Comparison of ENCODE assay signal across 12 cellular contexts in genomic region chr22:22462813-22463567, GRCh38. TPM values are rescaled to one million over a fixed set of nuclear protein-coding genes. Genes with fewer than 3 reads are reported as not detected.
DNase-seq lines count a peak whose midpoint lies in the region; ATAC-seq, FAIRE-seq and TF ChIP-seq lines count a peak whose summit lies in the region.
"Had no signal": no experiment of that assay in that cellular context is flagged by ENCODE, and none has a peak within 500 bp of the region (broad histone marks: within the 10 kb centered on the region; RNA-seq: fewer than 3 reads in every experiment).

No MANE protein-coding gene starts in this region.

- TF ChIP-seq CTCF in HFFc6 (IDR thresholded peaks at IDR 0.05) (peak; percentile 55; the same call in 1 of the 2 replicates), astrocyte (IDR thresholded peaks at IDR 0.05; ENCODE audit: insufficient read depth, low read depth, low read length) (peak; percentile 21), neural crest cell (conservative IDR thresholded peaks at IDR 0.05) (peak; percentile 24)

- peaks cover 3% of the 10 kb centered on the region for H3K27me3 ChIP-seq in astrocyte (ENCODE audit: insufficient read depth, low read length)

- no peak overlapping the region for H2AFZ ChIP-seq in astrocyte (ENCODE audit: low read depth, low read length)

- peaks cover 8% of the 10 kb centered on the region for H3K27me3 Mint-ChIP-seq in HFFc6 (ENCODE audit: insufficient read depth)
- peaks cover 50% of the 10 kb centered on the region for H3K27me3 Mint-ChIP-seq in astrocyte (ENCODE audit: low read depth, unreplicated experiment)
- peaks cover 81% of the 10 kb centered on the region for H3K27me3 Mint-ChIP-seq in neural crest cell (ENCODE audit: low read depth)
- H3K27me3 Mint-ChIP-seq in activated CD4-positive, alpha-beta memory T cell treated with anti-CD3 and anti-CD28 coated beads for 36 hours, result peaks cover 36% of the 10 kb centered on the region
- H3K27me3 Mint-ChIP-seq in activated naive CD8-positive, alpha-beta T cell treated with anti-CD3 and anti-CD28 coated beads, Interleukin-2, amount 50 U/mL, for 24 hours, result peaks cover 31% of the 10 kb centered on the region

- H3K27ac ChIP-seq in astrocyte (ENCODE audit: low read depth, low read length), result no peak overlapping the region
- H3K27ac ChIP-seq: gastrocnemius medialis had no signal

- no peak overlapping the region for H3K4me3 ChIP-seq in astrocyte (ENCODE audit: insufficient read depth, low read depth, low read length)

- no peaks in the 10 kb centered on the region for H3K36me3 ChIP-seq in astrocyte (ENCODE audit: insufficient read depth, low read length)
- H3K36me3 ChIP-seq: gastrocnemius medialis had no signal

- peaks cover 20% of the 10 kb centered on the region for H3K9me3 Mint-ChIP-seq in HFFc6
- peaks cover 21% of the 10 kb centered on the region for H3K9me3 Mint-ChIP-seq in astrocyte (ENCODE audit: unreplicated experiment)
- peaks cover 17% of the 10 kb centered on the region for H3K9me3 Mint-ChIP-seq in neural crest cell
- H3K9me3 Mint-ChIP-seq in activated CD4-positive, alpha-beta memory T cell treated with anti-CD3 and anti-CD28 coated beads for 36 hours, result peaks cover 23% of the 10 kb centered on the region
- peaks cover 13% of the 10 kb centered on the region for H3K9me3 Mint-ChIP-seq in activated naive CD8-positive, alpha-beta T cell treated with anti-CD3 and anti-CD28 coated beads, Interleukin-2, amount 50 U/mL, for 24 hours

- H3K4me3 Mint-ChIP-seq in HFFc6 (no peak overlapping the region), astrocyte (ENCODE audit: unreplicated experiment) (no peak overlapping the region), neural crest cell (no peak overlapping the region)
- no peak overlapping the region for H3K4me3 Mint-ChIP-seq in activated CD4-positive, alpha-beta memory T cell treated with anti-CD3 and anti-CD28 coated beads for 36 hours
- no peak overlapping the region for H3K4me3 Mint-ChIP-seq in activated naive CD8-positive, alpha-beta T cell treated with anti-CD3 and anti-CD28 coated beads, Interleukin-2, amount 50 U/mL, for 24 hours

- POLR2A ChIA-PET in activated CD4-positive, alpha-beta memory T cell treated with anti-CD3 and anti-CD28 coated beads for 36 hours (lab: Charles Lee), result no interaction called here

- no peak overlapping the region for H3K4me2 ChIP-seq in astrocyte (ENCODE audit: low read length)

- H3K4me1 Mint-ChIP-seq in HFFc6 (ENCODE audit: low read depth) (no peaks in the 10 kb centered on the region), astrocyte (ENCODE audit: low read depth, unreplicated experiment) (no peaks in the 10 kb centered on the region), neural crest cell (no peaks in the 10 kb centered on the region)
- H3K4me1 Mint-ChIP-seq in activated CD4-positive, alpha-beta memory T cell treated with anti-CD3 and anti-CD28 coated beads for 36 hours (ENCODE audit: low read depth), result no peaks in the 10 kb centered on the region
- no peaks in the 10 kb centered on the region for H3K4me1 Mint-ChIP-seq in activated naive CD8-positive, alpha-beta T cell treated with anti-CD3 and anti-CD28 coated beads, Interleukin-2, amount 50 U/mL, for 24 hours

- CTCF ChIA-PET in activated CD4-positive, alpha-beta memory T cell treated with anti-CD3 and anti-CD28 coated beads for 36 hours (lab: Charles Lee), result interaction anchor here (0.9 to 3.7 kb wide), 16 partner anchors 9 to 493 kb away, joined by 3 to 16 read pairs (median 4); partner anchors contain the start of gene PRAME

- DNase-seq in NCI-H748 (lab: John Stamatoyannopoulos, UW; ENCODE audit: unreplicated experiment) (peak; percentile 7), NCI-H748 treated with DMSO at 0.1 percent for 48 hours (lab: John Stamatoyannopoulos, UW) (no peak), HFFc6 (no peak), astrocyte (ENCODE audit: low read depth) (no peak), neural crest cell (ENCODE audit: low read depth, low spot score) (no peak)
- DNase-seq in activated CD4-positive, alpha-beta memory T cell treated with anti-CD3 and anti-CD28 coated beads for 36 hours, result no peak
- no peak for DNase-seq in activated naive CD8-positive, alpha-beta T cell treated with anti-CD3 and anti-CD28 coated beads, Interleukin-2, amount 50 U/mL, for 24 hours
- DNase-seq in stimulated activated CD4-positive, alpha-beta T cell treated with anti-CD3 and anti-CD28 coated beads, Interleukin-12 subunit alpha, Interleukin-12 subunit beta, amount 100 ng/mL, for 4 hours, result no peak
- DNase-seq: gastrocnemius medialis; stimulated activated CD4-positive, alpha-beta T cell treated with anti-CD3 and anti-CD28 coated beads, Interleukin-1b, Interleukin-23, amount 100 ng/mL, for 48 hours; stimulated activated naive CD8-positive, alpha-beta T cell treated with anti-CD3 and anti-CD28 coated beads, Interleukin-15, Interleukin-2, amounts not matched to agents 100 U/mL and 50 U/mL, for 24 hours had no signal

- intact Hi-C loops in activated CD4-positive, alpha-beta memory T cell treated with anti-CD3 and anti-CD28 coated beads for 36 hours (cut with micrococcal nuclease), result no loop called here

- no peak for ATAC-seq in activated naive CD8-positive, alpha-beta T cell treated with anti-CD3 and anti-CD28 coated beads, Interleukin-2, amount 50 U/mL, for 24 hours
- ATAC-seq: activated CD4-positive, CD25-positive, alpha-beta regulatory T cell treated with anti-CD3 and anti-CD28 coated beads, Interleukin-2, amount 50 U/mL, for 24 hours; gastrocnemius medialis; stimulated activated naive CD8-positive, alpha-beta T cell treated with anti-CD3 and anti-CD28 coated beads, Interleukin-15, Interleukin-2, amounts not matched to agents 100 U/mL and 50 U/mL, for 24 hours had no signal

- H3K79me2 ChIP-seq in astrocyte (ENCODE audit: insufficient read depth, low read length), result no peaks in the 10 kb centered on the region

- no peak for FAIRE-seq in astrocyte (lab: Jason Lieb, UNC)

- peaks cover 15% of the 10 kb centered on the region for H3K9me3 ChIP-seq in astrocyte (ENCODE audit: insufficient read depth, low read depth, low read length)

- no peaks in the 10 kb centered on the region for H4K20me1 ChIP-seq in astrocyte (ENCODE audit: insufficient read depth, low read length)

- no peaks in the 10 kb centered on the region for H3K4me1 ChIP-seq in astrocyte (ENCODE audit: insufficient read depth, low read length)
- H3K4me1 ChIP-seq: gastrocnemius medialis had no signal

- H3K27ac Mint-ChIP-seq in HFFc6, result no peak overlapping the region
- no peak overlapping the region for H3K27ac Mint-ChIP-seq in astrocyte (ENCODE audit: unreplicated experiment)
- no peak overlapping the region for H3K27ac Mint-ChIP-seq in neural crest cell (ENCODE audit: unreplicated experiment)
- H3K27ac Mint-ChIP-seq in activated CD4-positive, alpha-beta memory T cell treated with anti-CD3 and anti-CD28 coated beads for 36 hours, result no peak overlapping the region
- H3K27ac Mint-ChIP-seq in activated naive CD8-positive, alpha-beta T cell treated with anti-CD3 and anti-CD28 coated beads, Interleukin-2, amount 50 U/mL, for 24 hours, result no peak overlapping the region

- no peak overlapping the region for H3K9ac ChIP-seq in astrocyte (ENCODE audit: low read length)

- H3K36me3 Mint-ChIP-seq in HFFc6 (ENCODE audit: low read depth), result no peaks in the 10 kb centered on the region
- peaks cover 3% of the 10 kb centered on the region for H3K36me3 Mint-ChIP-seq in astrocyte (ENCODE audit: low read depth, unreplicated experiment)
- H3K36me3 Mint-ChIP-seq in neural crest cell (ENCODE audit: low read depth), result no peaks in the 10 kb centered on the region
- H3K36me3 Mint-ChIP-seq in activated CD4-positive, alpha-beta memory T cell treated with anti-CD3 and anti-CD28 coated beads for 36 hours, result peaks cover 5% of the 10 kb centered on the region
- H3K36me3 Mint-ChIP-seq in activated naive CD8-positive, alpha-beta T cell treated with anti-CD3 and anti-CD28 coated beads, Interleukin-2, amount 50 U/mL, for 24 hours (ENCODE audit: low read depth), result peaks cover 7% of the 10 kb centered on the region

RNA-seq across cellular contexts. Expression of gene ZNF280B, which starts 45.6 kb away (rescaled TPM):
- under 1 TPM; 0.14 to 0.48 (median 0.35) TPM for total RNA-seq in HFFc6 (2021; fragmentation: NEBNext Ultra II Directional; extraction: Animal tissue kit (Norgen Biotek cat#: 25700))
- total RNA-seq in astrocyte (4.0 and 4.7 TPM in 2 replicates), neural crest cell (7.3 and 8.6 TPM in 2 replicates)
- 1 to 10 TPM; 2.1 to 2.4 TPM for total RNA-seq in activated CD4-positive, alpha-beta memory T cell treated with anti-CD3 and anti-CD28 coated beads for 36 hours

RNA-seq across cellular contexts. Expression of gene ZNF280A, which starts 57.1 kb away (rescaled TPM):
- under 1 TPM in 1 of 6 experiments, not detected in 5; 0.08 TPM for total RNA-seq in HFFc6 (2021; fragmentation: NEBNext Ultra II Directional; extraction: Animal tissue kit (Norgen Biotek cat#: 25700))
- total RNA-seq in astrocyte (0.09 TPM in 1 of 2 replicates, not detected in the other), neural crest cell (not detected in 2 replicates)
- total RNA-seq in activated CD4-positive, alpha-beta memory T cell treated with anti-CD3 and anti-CD28 coated beads for 36 hours, result not detected
- total RNA-seq: gastrocnemius medialis had no signal
